Comparison of ENCODE assay signal across 15 cellular contexts in genomic region chr1:22845536-22845935, GRCh38.
DNase-seq lines count a peak whose midpoint lies in the region; ATAC-seq and TF ChIP-seq lines count a peak whose summit lies in the region.
"Had no signal": no experiment of that assay in that cellular context is flagged by ENCODE, and none has a peak within 500 bp of the region (broad histone marks: within the 10 kb centered on the region; RNA-seq: fewer than 3 reads in every experiment).

No MANE protein-coding gene starts in this region.

- peaks cover 60% of the 10 kb centered on the region for H3K4me1 Mint-ChIP-seq in mesothelial cell of epicardium

- no peaks in the 10 kb centered on the region for H3K79me2 ChIP-seq in PC-3 (ENCODE audit: low read length)
- H3K79me2 ChIP-seq in Karpas-422 (ENCODE audit: low read length), result no peaks in the 10 kb centered on the region

- peaks cover 11% of the 10 kb centered on the region for H3K36me3 Mint-ChIP-seq in mesothelial cell of epicardium

- peak overlapping the region; percentile 89 for H3K27ac ChIP-seq in cardiac muscle cell
- no peak overlapping the region for H3K27ac ChIP-seq in right atrium auricular region
- H3K27ac ChIP-seq in PC-3 (ENCODE audit: low read length), result no peak overlapping the region
- no peak overlapping the region for H3K27ac ChIP-seq in Karpas-422 (ENCODE audit: low read length)
- H3K27ac ChIP-seq in gastrocnemius medialis, result no peak overlapping the region
- H3K27ac ChIP-seq: A549, PC-9 had no signal

- H3K4me2 ChIP-seq in PC-3 (ENCODE audit: low read length) (no peak overlapping the region), Karpas-422 (ENCODE audit: low read depth, low read length, poor library complexity, severe bottlenecking) (no peak overlapping the region)
- H3K4me2 ChIP-seq: A549, PC-9 had no signal

- H3K9me3 ChIP-seq in cardiac muscle cell (ENCODE audit: low read depth) (no peaks in the 10 kb centered on the region), right atrium auricular region (no peaks in the 10 kb centered on the region), PC-3 (ENCODE audit: low read length) (no peaks in the 10 kb centered on the region), Karpas-422 (ENCODE audit: low read length) (no peaks in the 10 kb centered on the region), gastrocnemius medialis (no peaks in the 10 kb centered on the region)
- H3K9me3 ChIP-seq: A549 had no signal

- H2AFZ ChIP-seq in PC-3 (ENCODE audit: low read length) (no peak overlapping the region), Karpas-422 (ENCODE audit: low read length) (no peak overlapping the region)
- H2AFZ ChIP-seq: PC-9 had no signal

- H3K9me3 Mint-ChIP-seq in mesothelial cell of epicardium, result no peaks in the 10 kb centered on the region

- no peak for TF ChIP-seq CTCF in cardiac muscle cell (IDR thresholded peaks at IDR 0.05; ENCODE audit: low read depth, low read length)
- TF ChIP-seq CTCF in right atrium auricular region (IDR thresholded peaks at IDR 0.05), result no peak
- no peak for TF ChIP-seq CTCF in PC-3 (conservative IDR thresholded peaks at IDR 0.05; ENCODE audit: low read depth, low read length)
- TF ChIP-seq CTCF in mesothelial cell of epicardium (IDR thresholded peaks at IDR 0.05; ENCODE audit: unreplicated experiment), result no peak
- TF ChIP-seq CTCF in gastrocnemius medialis (IDR thresholded peaks at IDR 0.05 in 4 of 5, conservative IDR thresholded peaks at IDR 0.05 in 1 of 5), result no peak

- no peaks in the 10 kb centered on the region for H3F3A ChIP-seq in PC-3 (ENCODE audit: low read length, unreplicated experiment)

- DNase-seq in cardiac muscle cell (ENCODE audit: low read depth in 1 of 2, low spot score in 1 of 2) (no peak), right atrium auricular region (ENCODE audit: low spot score) (no peak), PC-3 (no peak), mesothelial cell of epicardium (ENCODE audit: low spot score in 2 of 2, unreplicated experiment in 2 of 2) (no peak), nucleus accumbens (lab: John Stamatoyannopoulos, UW) (no peak), Karpas-422 (no peak), gastrocnemius medialis (no peak)
- DNase-seq: DMS53, MM.1S, NCI-H2171, NCI-H510A, PC-9 had no signal

- H3K9me2 ChIP-seq in PC-3 (replicated peaks; ENCODE audit: low read length) (no peaks in the 10 kb centered on the region), Karpas-422 (replicated peaks; ENCODE audit: insufficient read depth, low read length) (no peaks in the 10 kb centered on the region)

- no peaks in the 10 kb centered on the region for H3K27me3 Mint-ChIP-seq in mesothelial cell of epicardium (ENCODE audit: low read depth)

- BruUV-seq in PC-3 (replicated peaks; lab: Mats Ljungman, UMichigan), result no TSS peak

- H3K36me3 ChIP-seq in cardiac muscle cell (no peaks in the 10 kb centered on the region), right atrium auricular region (no peaks in the 10 kb centered on the region), PC-3 (ENCODE audit: low read depth, low read length) (no peaks in the 10 kb centered on the region), Karpas-422 (ENCODE audit: insufficient read depth, low read length) (no peaks in the 10 kb centered on the region), gastrocnemius medialis (no peaks in the 10 kb centered on the region)

- no peak overlapping the region for H3K4me3 ChIP-seq in cardiac muscle cell
- no peak overlapping the region for H3K4me3 ChIP-seq in right atrium auricular region
- H3K4me3 ChIP-seq in PC-3 (ENCODE audit: low read length), result no peak overlapping the region
- no peak overlapping the region for H3K4me3 ChIP-seq in Karpas-422 (ENCODE audit: low read length)
- H3K4me3 ChIP-seq in gastrocnemius medialis, result no peak overlapping the region
- H3K4me3 ChIP-seq: A549, GM12878, PC-9 had no signal

- H3K4me3 Mint-ChIP-seq in mesothelial cell of epicardium, result no peak overlapping the region

- CTCF ChIA-PET in PC-3 (lab: Charles Lee), result no interaction called here

- POLR2A ChIA-PET in PC-3 (lab: Charles Lee; ENCODE audit: unreplicated experiment), result no interaction called here

- H3K9ac ChIP-seq in PC-3 (ENCODE audit: low read length) (no peak overlapping the region), Karpas-422 (ENCODE audit: low read length) (no peak overlapping the region)

- no peak for TF ChIP-seq POLR2A in gastrocnemius medialis (IDR thresholded peaks at IDR 0.05)

- peak overlapping the region; percentile 86 for H3K27ac Mint-ChIP-seq in mesothelial cell of epicardium

- in situ Hi-C loops in gastrocnemius medialis (cut with MboI; ENCODE audit: low sequenced_read_pairs in 4 of 4), result no loop called here

- no peaks in the 10 kb centered on the region for H4K20me1 ChIP-seq in PC-3 (ENCODE audit: low read length)
- no peaks in the 10 kb centered on the region for H4K20me1 ChIP-seq in Karpas-422 (ENCODE audit: insufficient read depth, low read depth, low read length)

- ATAC-seq in PC-3, result peak; percentile 20; the same call in 1 of the 2 replicates
- ATAC-seq in gastrocnemius medialis, result no peak
- ATAC-seq: A549, GM12878, HepG2 had no signal

- H3K4me1 ChIP-seq in cardiac muscle cell (ENCODE audit: low read depth) (peaks cover 55% of the 10 kb centered on the region), right atrium auricular region (no peaks in the 10 kb centered on the region), PC-3 (ENCODE audit: insufficient read depth, low read length) (no peaks in the 10 kb centered on the region), Karpas-422 (ENCODE audit: low read length) (peaks cover 34% of the 10 kb centered on the region), gastrocnemius medialis (no peaks in the 10 kb centered on the region)
- H3K4me1 ChIP-seq: A549 had no signal

- intact Hi-C loops in PC-3 (cut with micrococcal nuclease), result no loop called here
- intact Hi-C loops in gastrocnemius medialis (cut with DNase I; ENCODE audit: low total_unique reads), result no loop called here

- H3K27me3 ChIP-seq in cardiac muscle cell (no peaks in the 10 kb centered on the region), right atrium auricular region (no peaks in the 10 kb centered on the region), PC-3 (ENCODE audit: low read length) (no peaks in the 10 kb centered on the region), Karpas-422 (ENCODE audit: low read length) (no peaks in the 10 kb centered on the region), gastrocnemius medialis (peaks cover 6 to 15% (median 8%) of the 10 kb centered on the region in 3 donors)
